ENCODE assay signal across 20 cellular contexts in the genomic region with DNA sequence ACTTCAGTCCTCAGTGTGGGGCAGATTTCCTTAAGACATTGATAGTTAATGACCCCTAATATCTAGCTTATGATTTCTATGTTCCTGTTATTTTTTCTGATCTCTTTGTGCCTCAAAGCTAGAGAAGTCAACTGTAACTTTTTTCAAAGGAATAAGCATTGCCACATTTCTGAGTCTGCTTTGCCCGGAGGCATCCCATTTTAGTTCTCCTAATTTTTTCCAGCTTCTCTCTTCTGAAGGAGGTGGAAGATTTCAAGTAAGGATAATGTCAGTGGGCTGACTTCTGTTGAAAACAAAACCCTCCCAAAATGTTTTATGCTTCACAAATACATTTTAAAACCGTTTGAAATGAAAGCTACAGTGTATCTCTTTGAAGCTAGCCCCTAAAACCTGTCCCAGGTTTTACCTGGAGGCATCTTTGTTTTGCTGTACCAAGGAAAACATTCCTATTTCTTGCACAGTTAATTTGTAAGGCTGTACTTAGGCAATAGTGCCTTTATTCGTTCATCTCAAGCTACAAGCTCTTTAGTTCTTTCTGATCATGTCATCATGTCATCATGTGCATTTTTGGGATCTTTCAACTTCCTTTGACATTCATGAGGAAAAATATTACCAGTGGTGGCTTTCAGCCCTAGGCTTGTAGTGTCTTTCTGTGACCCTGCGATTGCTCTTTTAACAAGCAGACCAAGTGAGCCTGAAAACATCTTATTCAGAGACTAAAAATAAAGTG. TPM values are rescaled to one million over a fixed set of nuclear protein-coding genes. Genes with fewer than 3 reads are reported as not detected.
A peak's percentile ranks its signal among the peaks of the same experiment; 100 is the strongest.
DNase-seq lines count a peak whose midpoint lies in the region; ATAC-seq, FAIRE-seq and TF ChIP-seq lines count a peak whose summit lies in the region.
"Had no signal": no experiment of that assay in that cellular context is flagged by ENCODE, and none has a peak within 500 bp of the region (broad histone marks: within the 10 kb centered on the region; RNA-seq: fewer than 3 reads in every experiment).

No MANE protein-coding gene starts in this region.

- H3K27me3 ChIP-seq in adipocyte (replicated peaks; ENCODE audit: control insufficient read depth, insufficient read depth, low read length) (no peaks in the 10 kb centered on the region), keratinocyte (ENCODE audit: control insufficient read depth, extremely low read depth, insufficient read depth, low read length) (no peaks in the 10 kb centered on the region), prostate gland (replicated peaks; ENCODE audit: insufficient read depth) (no peaks in the 10 kb centered on the region)

- no peaks in the 10 kb centered on the region for H3K9me3 ChIP-seq in adipocyte (ENCODE audit: control insufficient read depth, low read length)
- no peaks in the 10 kb centered on the region for H3K9me3 ChIP-seq in keratinocyte (ENCODE audit: control insufficient read depth, low read depth, low read length)
- H3K9me3 ChIP-seq in prostate gland, result no peaks in the 10 kb centered on the region
- H3K9me3 ChIP-seq: A549 had no signal

- TF ChIP-seq CTCF in keratinocyte (optimal IDR thresholded peaks at IDR 0.05 in 1 of 3, IDR thresholded peaks at IDR 0.05 in 1 of 3, conservative IDR thresholded peaks at IDR 0.05 in 1 of 3; ENCODE audit: extremely low read depth in 1 of 3, insufficient read depth in 2 of 3, low read length in 3 of 3) (no peak), prostate gland (IDR thresholded peaks at IDR 0.05) (no peak)

- dilution Hi-C loops in keratinocyte (cut with MboI; ENCODE audit: extremely low pct_ligation_motif_present, low sequenced_read_pairs), result no loop called here

- no peaks in the 10 kb centered on the region for H3K36me3 ChIP-seq in adipocyte (ENCODE audit: control insufficient read depth, insufficient read depth, low read length, severe bottlenecking)
- H3K36me3 ChIP-seq in keratinocyte (ENCODE audit: control insufficient read depth in 2 of 2, extremely low read depth in 1 of 2, insufficient read depth in 2 of 2, low read length in 2 of 2), result no peaks in the 10 kb centered on the region
- no peaks in the 10 kb centered on the region for H3K36me3 ChIP-seq in prostate gland

- no peaks in the 10 kb centered on the region for H3K79me2 ChIP-seq in keratinocyte (ENCODE audit: control insufficient read depth, insufficient read depth, low read length)

- TF ChIP-seq POLR2A in prostate gland (IDR thresholded peaks at IDR 0.05), result no peak

- intact Hi-C loops in prostate gland (cut with DNase I), result no loop called here

- DNase-seq in EH (ENCODE audit: low read depth) (peak; percentile 30), RPMI7951 (ENCODE audit: low read depth) (peak; percentile 40), adipocyte (ENCODE audit: low read depth) (peak; percentile 68), keratinocyte (ENCODE audit: low read depth, low spot score) (no peak), prostate gland (ENCODE audit: low spot score) (no peak)
- no peak for DNase-seq in stimulated activated naive CD4-positive, alpha-beta T cell treated with Interleukin-2 at 50 U/mL for 16 hours (lab: John Stamatoyannopoulos, UW)
- DNase-seq: 8988T; C1 segment of cervical spinal cord; Calu3; CD4-positive, alpha-beta memory T cell; COR-L47; DMS53; DMS79 treated with DMSO at 0.1 percent for 48 hours; H7; HCEC 1CT had no signal

- no peak overlapping the region for H3K9ac ChIP-seq in adipocyte (ENCODE audit: low read length)
- H3K9ac ChIP-seq in keratinocyte (ENCODE audit: control insufficient read depth, extremely low read depth, insufficient read depth, low read length), result no peak overlapping the region

- H3K4me3 ChIP-seq in adipocyte (ENCODE audit: low read length), result no peak overlapping the region
- H3K4me3 ChIP-seq in keratinocyte (ENCODE audit: control insufficient read depth in 2 of 3, extremely low read depth in 1 of 3, insufficient read depth in 2 of 3, low read depth in 1 of 3, low read length in 3 of 3), result no peak overlapping the region
- H3K4me3 ChIP-seq in prostate gland, result no peak overlapping the region
- H3K4me3 ChIP-seq: A549 had no signal

- peak; percentile 71 for FAIRE-seq in keratinocyte (lab: Jason Lieb, UNC)
- FAIRE-seq: A549, G401.6, GM12892, H1 had no signal

- H3K4me1 ChIP-seq in adipocyte (ENCODE audit: control insufficient read depth, insufficient read depth, low read length) (peaks cover 6% of the 10 kb centered on the region), keratinocyte (ENCODE audit: control insufficient read depth, extremely low read depth, insufficient read depth, low read length) (peaks cover 45% of the 10 kb centered on the region), prostate gland (replicated peaks) (peaks cover 4% of the 10 kb centered on the region)

- H3K4me2 ChIP-seq in keratinocyte (ENCODE audit: control insufficient read depth, extremely low read depth, insufficient read depth, low read depth, low read length), result no peak overlapping the region
- H3K4me2 ChIP-seq: A549 had no signal

- no peak overlapping the region for H3K27ac ChIP-seq in keratinocyte (ENCODE audit: control insufficient read depth, insufficient read depth, low read length)
- no peak overlapping the region for H3K27ac ChIP-seq in prostate gland
- H3K27ac ChIP-seq: A549 had no signal

- ATAC-seq in HG03521 (IDR thresholded peaks at IDR 0.05; ENCODE audit: unreplicated experiment), result no peak
- ATAC-seq: A549 had no signal

- H3K9me1 ChIP-seq in keratinocyte (ENCODE audit: control insufficient read depth, extremely low read depth, insufficient read depth, low read length), result no peaks in the 10 kb centered on the region

- 73% methylated on average over 4 of the region's 4 CpGs for WGBS in prostate gland

- no peaks in the 10 kb centered on the region for H4K20me1 ChIP-seq in keratinocyte (ENCODE audit: control insufficient read depth, extremely low read depth, insufficient read depth, low read length)

- H2AFZ ChIP-seq in keratinocyte (ENCODE audit: control insufficient read depth, low read length), result no peak overlapping the region

RNA-seq across cellular contexts. Expression of gene TSPYL4, which starts 45.7 kb away (rescaled TPM):
- 17.4 and 19.5 TPM in 2 replicates for total RNA-seq in RPMI7951 (2014; rRNA removed; shearing (Covaris generic))
- polyA plus RNA-seq in keratinocyte, result 6.2 to 8.3 TPM (median 8.1 TPM) in 3 replicates
- 1.3 TPM for polyA plus RNA-seq in keratinocyte (2011; ENCODE audit: low read depth)
- 2.7 and 3.9 TPM in 2 replicates for polyA plus RNA-seq in keratinocyte (2011; cell fraction: cytosol; rRNA removed)
- 22.1 and 23.0 TPM in 2 replicates for polyA plus RNA-seq in keratinocyte (2011; cell fraction: nucleus; rRNA removed)
- 4.9 and 7.5 TPM in 2 replicates for polyA plus RNA-seq in keratinocyte (2012; ENCODE audit: low replicate concordance)
- polyA minus RNA-seq in keratinocyte, result 3.6 to 9.1 TPM (median 7.6 TPM) in 3 replicates
- 3.5 TPM for polyA minus RNA-seq in keratinocyte (2011; cell fraction: cytosol; rRNA and poly(A)+ RNA removed)
- 4.2 and 5.7 TPM in 2 replicates for polyA minus RNA-seq in keratinocyte (2011; cell fraction: nucleus; rRNA and poly(A)+ RNA removed)
- 10 to 100 TPM; 26.0 to 33.7 TPM for total RNA-seq in prostate gland

Comparison
In these comparisons a context has a peak if more than half of its experiments do, and no peak if none do; other contexts are left out.
1. DNase-seq: peak in EH (single experiment), RPMI7951 (single experiment) and adipocyte (single experiment); none in keratinocyte (single experiment), stimulated activated naive CD4-positive, alpha-beta T cell treated with Interleukin-2 at 50 U/mL for 16 hours (single experiment) and prostate gland (single experiment).